ENCODE assay signal across 15 cellular contexts in the genomic region with DNA sequence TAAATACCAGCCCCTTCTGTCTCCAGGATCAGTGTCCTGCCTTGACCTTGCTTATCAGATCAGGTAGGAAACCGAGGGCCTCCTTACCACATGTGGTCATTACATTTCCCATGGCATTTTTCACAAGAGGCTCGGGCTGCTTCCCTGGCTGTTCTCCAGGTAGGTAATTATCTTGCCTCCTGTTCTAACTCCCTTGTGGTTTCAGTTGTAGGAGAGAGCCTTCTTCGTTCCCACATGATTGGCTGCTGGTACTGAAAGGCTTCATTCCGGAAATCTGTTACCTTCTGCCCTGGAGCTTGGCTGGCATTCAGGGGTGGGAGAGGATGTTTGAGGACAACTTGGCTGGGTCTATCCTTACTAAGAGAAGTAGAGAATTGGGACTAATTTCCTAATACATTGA. TPM values are rescaled to one million over a fixed set of nuclear protein-coding genes. Genes with fewer than 3 reads are reported as not detected.
DNase-seq lines count a peak whose midpoint lies in the region; ATAC-seq, FAIRE-seq and TF ChIP-seq lines count a peak whose summit lies in the region.
"Had no signal": no experiment of that assay in that cellular context is flagged by ENCODE, and none has a peak within 500 bp of the region (broad histone marks: within the 10 kb centered on the region; RNA-seq: fewer than 3 reads in every experiment).

No MANE protein-coding gene starts in this region.

- H3K27ac ChIP-seq in liver (ENCODE audit: low read depth in 1 of 2, low read length in 2 of 2), result no peak overlapping the region
- H3K27ac ChIP-seq in HepG2 (ENCODE audit: extremely low read length, insufficient read depth, low read length), result no peak overlapping the region
- no peak overlapping the region for H3K27ac ChIP-seq in SK-N-SH (ENCODE audit: low read depth in 2 of 2, low read length in 1 of 2)
- H3K27ac ChIP-seq: KMS-11, neutrophil had no signal

- H3K4me1 ChIP-seq in liver (ENCODE audit: control insufficient read depth in 4 of 4, insufficient read depth in 4 of 4, low read length in 3 of 4) (peaks cover 0 to 6% (median 0%) of the 10 kb centered on the region in 4 donors), HepG2 (ENCODE audit: insufficient read depth, low read length) (no peaks in the 10 kb centered on the region), SK-N-SH (ENCODE audit: control insufficient read depth in 1 of 2, insufficient read depth in 2 of 2, low read depth in 1 of 2, low read length in 1 of 2) (peaks cover 0 to 5% of the 10 kb centered on the region in 2 experiments; a peak in 1 of 4 replicates)

- H3K4me3 ChIP-seq in liver (ENCODE audit: low read depth in 1 of 3, low read length in 3 of 3) (no peak overlapping the region), HepG2 (replicated peaks in 1 of 3; ENCODE audit: insufficient read depth in 1 of 3, low read depth in 2 of 3, low read length in 3 of 3) (no peak overlapping the region), SK-N-SH (ENCODE audit: low read depth in 2 of 2, low read length in 1 of 2) (no peak overlapping the region)

- H2AFZ ChIP-seq in HepG2 (ENCODE audit: low read length) (no peak overlapping the region), SK-N-SH (ENCODE audit: low read depth) (no peak overlapping the region)

- H3K27me3 ChIP-seq in liver (ENCODE audit: control insufficient read depth in 4 of 4, insufficient read depth in 4 of 4, low read length in 3 of 4) (no peaks in the 10 kb centered on the region), HepG2 (ENCODE audit: control insufficient read depth in 1 of 2, insufficient read depth in 2 of 2, low read length in 2 of 2) (no peaks in the 10 kb centered on the region; a peak in 1 of 5 replicates), SK-N-SH (ENCODE audit: insufficient read depth) (no peaks in the 10 kb centered on the region)
- H3K27me3 ChIP-seq: neutrophil had no signal

- H4K20me1 ChIP-seq in HepG2 (ENCODE audit: insufficient read depth, low read length) (no peaks in the 10 kb centered on the region), SK-N-SH (ENCODE audit: insufficient read depth) (no peaks in the 10 kb centered on the region)

- WGBS in liver, result 27% methylated on average over 4 of the region's 4 CpGs
- 6% methylated on average over 4 of the region's 4 CpGs for WGBS in HepG2 (ENCODE audit: low lambda C conversion rate)
- 13% methylated on average over 4 of the region's 4 CpGs for WGBS in SK-N-SH (ENCODE audit: low lambda C conversion rate)

- no peak for FAIRE-seq in HepG2 (lab: Jason Lieb, UNC)
- FAIRE-seq: H1 had no signal

- TF ChIP-seq RAD21 in liver (IDR thresholded peaks at IDR 0.05), result peak in 1 of 2 donors; percentile 36
- TF ChIP-seq RAD21 in HepG2 (CRISPR knock-in tag; IDR thresholded peaks at IDR 0.05), result no peak
- TF ChIP-seq RAD21 in SK-N-SH (IDR thresholded peaks at IDR 0.05; ENCODE audit: low read length), result no peak

- no peak for ATAC-seq in HepG2

- no peak for TF ChIP-seq EP300 in HepG2 (IDR thresholded peaks at IDR 0.05; ENCODE audit: low read depth in 2 of 2, low read length in 2 of 2)
- TF ChIP-seq EP300 in HepG2 (CRISPR knock-in tag; IDR thresholded peaks at IDR 0.05; ENCODE audit: borderline replicate concordance), result no peak
- no peak for TF ChIP-seq EP300 in SK-N-SH (IDR thresholded peaks at IDR 0.05; ENCODE audit: borderline replicate concordance in 1 of 2, low read depth in 1 of 2, low read length in 1 of 2)

- intact Hi-C loops in HepG2 (cut with micrococcal nuclease; ENCODE audit: unreplicated experiment), result no loop called here

- H3K36me3 ChIP-seq in liver (ENCODE audit: control insufficient read depth in 4 of 4, insufficient read depth in 3 of 4, low read depth in 1 of 4, low read length in 3 of 4) (no peaks in the 10 kb centered on the region), HepG2 (replicated peaks in 1 of 2; ENCODE audit: control insufficient read depth in 1 of 2, insufficient read depth in 2 of 2, low read length in 2 of 2) (no peaks in the 10 kb centered on the region), SK-N-SH (replicated peaks in 1 of 2; ENCODE audit: control insufficient read depth in 1 of 2, insufficient read depth in 2 of 2, low read length in 1 of 2) (no peaks in the 10 kb centered on the region)
- H3K36me3 ChIP-seq: neutrophil had no signal

- H3K4me2 ChIP-seq in HepG2 (ENCODE audit: low read depth, low read length) (no peak overlapping the region), SK-N-SH (no peak overlapping the region)
- H3K4me2 ChIP-seq: KMS-11 had no signal

- TF ChIP-seq POLR2A in HepG2 (IDR thresholded peaks at IDR 0.05; ENCODE audit: insufficient read depth in 1 of 2, low read depth in 2 of 2, low read length in 2 of 2), result no peak

- no peaks in the 10 kb centered on the region for H3K9me3 ChIP-seq in liver (ENCODE audit: control insufficient read depth in 4 of 4, low read length in 3 of 4)
- H3K9me3 ChIP-seq in HepG2 (ENCODE audit: low read length), result no peaks in the 10 kb centered on the region
- H3K9me3 ChIP-seq in SK-N-SH, result no peaks in the 10 kb centered on the region
- H3K9me3 ChIP-seq: neutrophil had no signal

- DNase-seq in HepG2 (ENCODE audit: low spot score) (no peak), NCI-H2171 treated with DMSO at 0.1 percent for 48 hours (lab: John Stamatoyannopoulos, UW) (peak; percentile 98), SK-N-SH (peak; percentile 3), iPS-NIHi11 (ENCODE audit: low spot score) (no peak), ureter (ENCODE audit: low spot score) (no peak), AG20443 (ENCODE audit: low spot score) (no peak), SW 1271 (lab: John Stamatoyannopoulos, UW) (no peak)
- DNase-seq: CD4-positive, alpha-beta memory T cell; effector memory CD4-positive, alpha-beta T cell; mesenchymal stem cell; SIG-M5 had no signal

- H3K79me2 ChIP-seq in HepG2 (ENCODE audit: insufficient read depth, low read length) (no peaks in the 10 kb centered on the region), SK-N-SH (ENCODE audit: insufficient read depth) (no peaks in the 10 kb centered on the region)

- no peaks in the 10 kb centered on the region for H3K9me2 ChIP-seq in SK-N-SH

- BruUV-seq in HepG2 (replicated peaks; lab: Mats Ljungman, UMichigan), result no TSS peak

- TF ChIP-seq CTCF in liver (IDR thresholded peaks at IDR 0.05; ENCODE audit: low read depth, low read length, missing input control) (no peak), HepG2 (CRISPR knock-in tag; IDR thresholded peaks at IDR 0.05) (no peak), SK-N-SH (IDR thresholded peaks at IDR 0.05) (no peak)

- POLR2A ChIA-PET in HepG2 (lab: Yijun Ruan, JAX) (no interaction called here), SK-N-SH (lab: Yijun Ruan, JAX) (no interaction called here)

- no peaks in the 10 kb centered on the region for H3F3A ChIP-seq in SK-N-SH (replicated peaks; ENCODE audit: insufficient read depth)

- H3K9ac ChIP-seq in liver (ENCODE audit: low read depth in 1 of 2, low read length in 2 of 2) (no peak overlapping the region), HepG2 (ENCODE audit: insufficient read depth, low read depth, low read length) (no peak overlapping the region), SK-N-SH (no peak overlapping the region)
- H3K9ac ChIP-seq: KMS-11 had no signal

- in situ Hi-C loops in HepG2 (cut with HindIII; ENCODE audit: extremely low pct_ligation_motif_present, low pct_unique_long_range_greater_than_20kb), result no loop called here

- CTCF ChIA-PET in HepG2 (lab: Yijun Ruan, JAX; ENCODE audit: low intra/inter-chr PET ratio, low total read pairs) (no interaction called here), SK-N-SH (lab: Yijun Ruan, JAX) (no interaction called here)

TF ChIP-seq in liver, 16 proteins besides CTCF, POLR2A, EP300 and RAD21 (continues in another document):
- TF ChIP-seq RXRA (IDR thresholded peaks at IDR 0.05) (peak; percentile 25 to 57), SP1 (IDR thresholded peaks at IDR 0.05) (no peak), TAF1 (conservative IDR thresholded peaks at IDR 0.05) (no peak), HNF4A (conservative IDR thresholded peaks at IDR 0.05) (peak in 1 of 2 donors; percentile 29)

TF ChIP-seq in HepG2, 621 proteins besides CTCF, POLR2A, EP300 and RAD21 (continues in another document):
- TF ChIP-seq DNMT1 (CRISPR knock-in tag; IDR thresholded peaks at IDR 0.05) (no peak), ZNF781 (CRISPR knock-in tag; IDR thresholded peaks at IDR 0.05; ENCODE audit: borderline replicate concordance, not compliant biosample characterization) (no peak), MIER2 (CRISPR knock-in tag; IDR thresholded peaks at IDR 0.05) (no peak)

TF ChIP-seq in SK-N-SH, 30 proteins besides CTCF, POLR2A, EP300 and RAD21 (continues in another document):
- TF ChIP-seq MXI1 (IDR thresholded peaks at IDR 0.05; ENCODE audit: low read depth, low read length) (no peak), CHD2 (IDR thresholded peaks at IDR 0.05; ENCODE audit: low read length, partially characterized antibody) (no peak)

RNA-seq across cellular contexts. Expression of a gene that starts 46.8 kb away (rescaled TPM):
- total RNA-seq in liver, result 10 to 100 TPM; 26.5 to 89.4 TPM
- polyA plus RNA-seq in liver, result 10 to 100 TPM in 1 of 2 donors, 1 to 10 TPM in 1; 9.6 to 38.1 TPM
- total RNA-seq in HepG2 (2016; rRNA removed; fragmentation: Illumina TruSeq; extraction: Trizol), result 6.6 and 7.0 TPM in 2 replicates
- total RNA-seq in HepG2 (2016; cell fraction: cytosol; rRNA removed; fragmentation: Illumina TruSeq; extraction: Trizol; ENCODE audit: low read depth), result 2.3 and 3.1 TPM in 2 replicates
- total RNA-seq in HepG2 (2016; cell fraction: insoluble cytoplasmic fraction; rRNA removed; fragmentation: Illumina TruSeq; extraction: Trizol), result 7.2 and 8.6 TPM in 2 replicates
- 4.5 and 4.6 TPM in 2 replicates for total RNA-seq in HepG2 (2016; cell fraction: membrane; rRNA removed; fragmentation: Illumina TruSeq; extraction: Trizol)
- total RNA-seq in HepG2 (2016; cell fraction: nucleus; rRNA removed; fragmentation: Illumina TruSeq; extraction: Trizol), result 10.4 and 12.1 TPM in 2 replicates
- polyA plus RNA-seq in HepG2 (2011; rRNA removed), result 35.6 and 38.6 TPM in 2 replicates
- polyA plus RNA-seq in HepG2 (2011; cell fraction: cytosol; rRNA removed), result 18.0 and 30.3 TPM in 2 replicates
- 75.3 and 107 TPM in 2 replicates for polyA plus RNA-seq in HepG2 (2011; cell fraction: nucleus; rRNA removed)
- 18.0 and 20.5 TPM in 2 replicates for polyA plus RNA-seq in HepG2 (2012)
- polyA plus RNA-seq in HepG2 (2016; cell fraction: cytosol; fragmentation: Illumina TruSeq; extraction: Trizol; ENCODE audit: low read depth), result 1.2 and 1.3 TPM in 2 replicates
- polyA plus RNA-seq in HepG2 (2016; cell fraction: insoluble cytoplasmic fraction; fragmentation: Illumina TruSeq; extraction: Trizol; ENCODE audit: low read depth), result 3.3 and 3.5 TPM in 2 replicates
- polyA plus RNA-seq in HepG2 (2016; cell fraction: membrane; fragmentation: Illumina TruSeq; extraction: Trizol; ENCODE audit: low read depth), result 2.1 and 2.4 TPM in 2 replicates
- 7.7 and 8.9 TPM in 2 replicates for polyA plus RNA-seq in HepG2 (2016; cell fraction: nucleus; fragmentation: Illumina TruSeq; extraction: Trizol; ENCODE audit: insufficient read depth, low read depth)
- polyA minus RNA-seq in HepG2 (2011; rRNA and poly(A)+ RNA removed; ENCODE audit: low replicate concordance), result 0.14 and 159 TPM in 2 replicates
- 40.1 and 51.4 TPM in 2 replicates for polyA minus RNA-seq in HepG2 (2011; cell fraction: cytosol; rRNA and poly(A)+ RNA removed)
- polyA minus RNA-seq in HepG2 (2011; cell fraction: nucleus; rRNA and poly(A)+ RNA removed), result 123 and 131 TPM in 2 replicates
- 1.9 and 2.3 TPM in 2 replicates for polyA plus RNA-seq in SK-N-SH (2012; rRNA removed)
- polyA plus RNA-seq in SK-N-SH (2012; cell fraction: cytosol; rRNA removed), result 2.0 and 4.0 TPM in 2 replicates
- polyA plus RNA-seq in SK-N-SH (2012; cell fraction: nucleus; rRNA removed), result 3.6 and 4.3 TPM in 2 replicates
- total RNA-seq in ureter, result 44.9 TPM

Comparison
In these comparisons a context has a peak if more than half of its experiments do, and no peak if none do; other contexts are left out.
1. DNase-seq: peak in NCI-H2171 treated with DMSO at 0.1 percent for 48 hours (single experiment) and SK-N-SH (single experiment); none in HepG2 (single experiment), iPS-NIHi11 (single experiment), ureter (single experiment), AG20443 (single experiment) and SW 1271 (0 of 2).